ENCODE assay signal across 20 cellular contexts in genomic region chr16:54142787-54143186, GRCh38.
"Had no signal": no experiment of that assay in that cellular context is flagged by ENCODE, and none has a peak within 500 bp of the region (broad histone marks: within the 10 kb centered on the region; RNA-seq: fewer than 3 reads in every experiment).

No MANE protein-coding gene starts in this region.

- H3K9me3 ChIP-seq: SK-N-SH had no signal

- H3K27ac ChIP-seq: RWPE1 had no signal

- H3K4me2 ChIP-seq: SK-N-SH had no signal

- DNase-seq: IMR-90, Kasumi-1, KG1, MM.1S, NCI-H1092 treated with DMSO at 0.1 percent for 48 hours, NCI-H1436, NCI-H187, NCI-H2029, NCI-H2081 treated with DMSO at 0.1 percent for 48 hours, NCI-H2171, NCI-H226, NCI-H446, NCI-H510A, NCI-H524 treated with DMSO at 0.1 percent for 48 hours, NCI-H69, NCI-H774, SHP77, SK-N-SH, SW 1271 had no signal

- H3K9ac ChIP-seq: SK-N-SH had no signal
